1 cellular context compared by ENCODE assay signal in the genomic region with DNA sequence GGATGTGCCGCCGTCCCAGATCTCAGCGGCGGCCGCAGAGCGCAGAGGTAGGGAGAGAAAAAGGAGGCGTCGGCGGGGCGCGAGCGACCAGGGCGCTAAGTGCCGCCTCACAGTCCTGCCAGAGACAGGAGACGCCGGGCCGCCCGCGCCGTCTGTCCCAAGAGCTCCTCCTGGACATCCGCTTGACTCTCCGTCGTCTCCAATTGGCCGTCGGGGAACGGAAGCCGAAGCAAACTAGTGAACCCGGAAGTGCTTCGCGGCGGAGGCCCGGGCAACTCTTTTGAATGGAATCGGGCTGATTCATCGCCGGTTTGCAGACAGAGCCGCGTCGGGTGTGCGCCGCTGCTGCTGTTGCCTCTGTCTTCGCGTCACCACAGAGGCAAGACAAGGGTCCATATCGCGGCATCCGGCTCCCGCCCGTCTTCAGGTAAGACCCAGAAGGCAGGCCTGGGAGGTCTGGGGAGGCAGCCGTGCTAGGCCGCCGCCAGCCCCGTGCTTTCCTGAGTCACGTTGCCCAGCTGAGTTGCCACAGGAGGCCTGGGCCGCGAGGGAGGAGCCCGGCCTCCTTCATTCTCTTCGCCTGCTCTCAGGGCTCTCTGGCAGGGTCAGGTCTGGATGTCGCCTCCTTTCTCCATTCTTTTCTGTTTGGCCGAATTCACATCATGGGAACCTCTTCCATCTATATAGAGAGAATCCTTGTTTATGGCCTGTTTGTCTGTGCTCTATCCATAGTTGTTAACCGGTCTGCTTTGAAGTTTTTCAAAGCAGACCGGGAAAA.
A peak's percentile ranks its signal among the peaks of the same experiment; 100 is the strongest.
TF ChIP-seq lines count a peak whose summit lies in the region.

Gene PSMD14, plus strand, starts transcription at position 248 of the 778 bp plus-strand sequence. CDS start 10,401 bp downstream, outside the sequence.

TF ChIP-seq in HepG2, 621 proteins besides CTCF, POLR2A, EP300 and RAD21 (continued from another document and continues in another):
- TF ChIP-seq CENPBD1 (CRISPR knock-in tag; IDR thresholded peaks at IDR 0.05; ENCODE audit: borderline replicate concordance, low read depth): no peak
- TF ChIP-seq MIER3 (CRISPR knock-in tag; IDR thresholded peaks at IDR 0.05; ENCODE audit: borderline replicate concordance): peak; percentile 76
- TF ChIP-seq CHD4 (IDR thresholded peaks at IDR 0.05; ENCODE audit: borderline replicate concordance, low read length): no peak
- TF ChIP-seq, protein P1, sequence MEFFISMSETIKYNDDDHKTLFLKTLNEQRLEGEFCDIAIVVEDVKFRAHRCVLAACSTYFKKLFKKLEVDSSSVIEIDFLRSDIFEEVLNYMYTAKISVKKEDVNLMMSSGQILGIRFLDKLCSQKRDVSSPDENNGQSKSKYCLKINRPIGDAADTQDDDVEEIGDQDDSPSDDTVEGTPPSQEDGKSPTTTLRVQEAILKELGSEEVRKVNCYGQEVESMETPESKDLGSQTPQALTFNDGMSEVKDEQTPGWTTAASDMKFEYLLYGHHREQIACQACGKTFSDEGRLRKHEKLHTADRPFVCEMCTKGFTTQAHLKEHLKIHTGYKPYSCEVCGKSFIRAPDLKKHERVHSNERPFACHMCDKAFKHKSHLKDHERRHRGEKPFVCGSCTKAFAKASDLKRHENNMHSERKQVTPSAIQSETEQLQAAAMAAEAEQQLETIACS (CRISPR knock-in tag; IDR thresholded peaks at IDR 0.05): 0 out of 2 replicates have a peak, but pooled peaks have one; percentile 20
- TF ChIP-seq ZNF24 (IDR thresholded peaks at IDR 0.05): no peak
- TF ChIP-seq SMAD3 (CRISPR knock-in tag; IDR thresholded peaks at IDR 0.05): peak; percentile 96
- peak; percentile 83 for TF ChIP-seq ZNF776 (CRISPR knock-in tag; IDR thresholded peaks at IDR 0.05)
- peak; percentile 96 for TF ChIP-seq ZNF574 (CRISPR knock-in tag; IDR thresholded peaks at IDR 0.05)
- peak; percentile 38; the same call in 1 of the 2 replicates for TF ChIP-seq CREM (IDR thresholded peaks at IDR 0.05)
- no peak for TF ChIP-seq CREM (CRISPR knock-in tag; IDR thresholded peaks at IDR 0.05)
- TF ChIP-seq ZNF205 (CRISPR knock-in tag; IDR thresholded peaks at IDR 0.05): peak; percentile 79; the same call in 1 of the 2 replicates
- TF ChIP-seq, protein P2, sequence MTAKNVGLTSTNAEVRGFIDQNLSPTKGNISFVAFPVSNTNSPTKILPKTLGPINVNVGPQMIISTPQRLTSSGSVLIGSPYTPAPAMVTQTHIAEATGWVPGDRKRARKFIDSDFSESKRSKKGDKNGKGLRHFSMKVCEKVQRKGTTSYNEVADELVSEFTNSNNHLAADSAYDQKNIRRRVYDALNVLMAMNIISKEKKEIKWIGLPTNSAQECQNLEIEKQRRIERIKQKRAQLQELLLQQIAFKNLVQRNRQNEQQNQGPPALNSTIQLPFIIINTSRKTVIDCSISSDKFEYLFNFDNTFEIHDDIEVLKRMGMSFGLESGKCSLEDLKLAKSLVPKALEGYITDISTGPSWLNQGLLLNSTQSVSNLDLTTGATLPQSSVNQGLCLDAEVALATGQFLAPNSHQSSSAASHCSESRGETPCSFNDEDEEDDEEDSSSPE (CRISPR knock-in tag; IDR thresholded peaks at IDR 0.05): peak; percentile 84
- TF ChIP-seq ZSCAN12 (CRISPR knock-in tag; IDR thresholded peaks at IDR 0.05): no peak; the same call in 1 of the 2 replicates
- TF ChIP-seq, protein P3, sequence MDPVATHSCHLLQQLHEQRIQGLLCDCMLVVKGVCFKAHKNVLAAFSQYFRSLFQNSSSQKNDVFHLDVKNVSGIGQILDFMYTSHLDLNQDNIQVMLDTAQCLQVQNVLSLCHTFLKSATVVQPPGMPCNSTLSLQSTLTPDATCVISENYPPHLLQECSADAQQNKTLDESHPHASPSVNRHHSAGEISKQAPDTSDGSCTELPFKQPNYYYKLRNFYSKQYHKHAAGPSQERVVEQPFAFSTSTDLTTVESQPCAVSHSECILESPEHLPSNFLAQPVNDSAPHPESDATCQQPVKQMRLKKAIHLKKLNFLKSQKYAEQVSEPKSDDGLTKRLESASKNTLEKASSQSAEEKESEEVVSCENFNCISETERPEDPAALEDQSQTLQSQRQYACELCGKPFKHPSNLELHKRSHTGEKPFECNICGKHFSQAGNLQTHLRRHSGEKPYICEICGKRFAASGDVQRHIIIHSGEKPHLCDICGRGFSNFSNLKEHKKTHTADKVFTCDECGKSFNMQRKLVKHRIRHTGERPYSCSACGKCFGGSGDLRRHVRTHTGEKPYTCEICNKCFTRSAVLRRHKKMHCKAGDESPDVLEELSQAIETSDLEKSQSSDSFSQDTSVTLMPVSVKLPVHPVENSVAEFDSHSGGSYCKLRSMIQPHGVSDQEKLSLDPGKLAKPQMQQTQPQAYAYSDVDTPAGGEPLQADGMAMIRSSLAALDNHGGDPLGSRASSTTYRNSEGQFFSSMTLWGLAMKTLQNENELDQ (CRISPR knock-in tag; IDR thresholded peaks at IDR 0.05; ENCODE audit: borderline replicate concordance): 0 out of 2 replicates have a peak, but pooled peaks have one; percentile 35
- 0 out of 2 replicates have a peak, but pooled peaks have one; percentile 45 for TF ChIP-seq HHEX (CRISPR knock-in tag; IDR thresholded peaks at IDR 0.05)
- TF ChIP-seq XRCC5 (optimal IDR thresholded peaks at IDR 0.05; ENCODE audit: low read length): peak; percentile 81
- peak; percentile 95 for TF ChIP-seq ZNF292 (CRISPR knock-in tag; IDR thresholded peaks at IDR 0.05; ENCODE audit: borderline replicate concordance, low read depth)
- peak; percentile 90; the same call in 1 of the 2 replicates for TF ChIP-seq ZNF468 (CRISPR knock-in tag; IDR thresholded peaks at IDR 0.05)
- TF ChIP-seq FOXO1 (CRISPR knock-in tag; IDR thresholded peaks at IDR 0.05): no peak
- TF ChIP-seq, protein P4, sequence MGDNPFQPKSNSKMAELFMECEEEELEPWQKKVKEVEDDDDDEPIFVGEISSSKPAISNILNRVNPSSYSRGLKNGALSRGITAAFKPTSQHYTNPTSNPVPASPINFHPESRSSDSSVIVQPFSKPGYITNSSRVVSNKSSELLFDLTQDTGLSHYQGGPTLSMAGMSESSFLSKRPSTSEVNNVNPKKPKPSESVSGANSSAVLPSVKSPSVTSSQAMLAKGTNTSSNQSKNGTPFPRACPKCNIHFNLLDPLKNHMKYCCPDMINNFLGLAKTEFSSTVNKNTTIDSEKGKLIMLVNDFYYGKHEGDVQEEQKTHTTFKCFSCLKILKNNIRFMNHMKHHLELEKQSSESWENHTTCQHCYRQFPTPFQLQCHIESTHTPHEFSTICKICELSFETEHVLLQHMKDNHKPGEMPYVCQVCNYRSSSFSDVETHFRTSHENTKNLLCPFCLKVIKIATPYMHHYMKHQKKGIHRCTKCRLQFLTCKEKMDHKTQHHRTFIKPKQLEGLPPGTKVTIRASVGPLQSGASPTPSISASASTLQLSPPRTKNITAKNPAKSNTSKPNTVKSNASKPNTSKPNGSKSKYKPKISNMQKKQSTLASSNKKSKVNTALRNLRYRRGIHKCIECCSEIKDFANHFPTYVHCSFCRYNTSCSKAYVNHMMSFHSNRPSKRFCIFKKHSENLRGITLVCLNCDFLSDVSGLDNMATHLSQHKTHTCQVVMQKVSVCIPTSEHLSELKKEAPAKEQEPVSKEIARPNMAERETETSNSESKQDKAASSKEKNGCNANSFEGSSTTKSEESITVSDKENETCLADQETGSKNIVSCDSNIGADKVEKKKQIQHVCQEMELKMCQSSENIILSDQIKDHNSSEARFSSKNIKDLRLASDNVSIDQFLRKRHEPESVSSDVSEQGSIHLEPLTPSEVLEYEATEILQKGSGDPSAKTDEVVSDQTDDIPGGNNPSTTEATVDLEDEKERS (CRISPR knock-in tag; IDR thresholded peaks at IDR 0.05): peak; percentile 97
- no peak; the same call in 1 of the 2 replicates for TF ChIP-seq ZNF383 (CRISPR knock-in tag; IDR thresholded peaks at IDR 0.05; ENCODE audit: borderline replicate concordance)
- no peak for TF ChIP-seq GTF2F1 (IDR thresholded peaks at IDR 0.05; ENCODE audit: low read length)
- no peak for TF ChIP-seq NPAS2 (CRISPR knock-in tag; IDR thresholded peaks at IDR 0.05; ENCODE audit: borderline replicate concordance)
- TF ChIP-seq ZSCAN29 (CRISPR knock-in tag; conservative IDR thresholded peaks at IDR 0.05): peak; percentile 92
- TF ChIP-seq ZNF3 (CRISPR knock-in tag; IDR thresholded peaks at IDR 0.05): peak; percentile 69; the same call in 1 of the 2 replicates
- peak; percentile 26; the same call in 1 of the 2 replicates for TF ChIP-seq ESRRA (CRISPR knock-in tag; IDR thresholded peaks at IDR 0.05; ENCODE audit: low read depth)
- TF ChIP-seq ZNF672 (CRISPR knock-in tag; IDR thresholded peaks at IDR 0.05): no peak
- no peak; the same call in 1 of the 2 replicates for TF ChIP-seq ZNF800 (CRISPR knock-in tag; IDR thresholded peaks at IDR 0.05)
- peak; percentile 42 for TF ChIP-seq KDM4B (CRISPR knock-in tag; IDR thresholded peaks at IDR 0.05)
- peak; percentile 100 for TF ChIP-seq KMT2A (CRISPR knock-in tag; IDR thresholded peaks at IDR 0.05)
- TF ChIP-seq ZNF558 (CRISPR knock-in tag; IDR thresholded peaks at IDR 0.05; ENCODE audit: borderline replicate concordance): no peak; the same call in 1 of the 2 replicates
- TF ChIP-seq BORCS8-MEF2B (CRISPR knock-in tag; IDR thresholded peaks at IDR 0.05): peak; percentile 97
- TF ChIP-seq ZNF850 (CRISPR knock-in tag; conservative IDR thresholded peaks at IDR 0.05): no peak
- TF ChIP-seq, protein P5, sequence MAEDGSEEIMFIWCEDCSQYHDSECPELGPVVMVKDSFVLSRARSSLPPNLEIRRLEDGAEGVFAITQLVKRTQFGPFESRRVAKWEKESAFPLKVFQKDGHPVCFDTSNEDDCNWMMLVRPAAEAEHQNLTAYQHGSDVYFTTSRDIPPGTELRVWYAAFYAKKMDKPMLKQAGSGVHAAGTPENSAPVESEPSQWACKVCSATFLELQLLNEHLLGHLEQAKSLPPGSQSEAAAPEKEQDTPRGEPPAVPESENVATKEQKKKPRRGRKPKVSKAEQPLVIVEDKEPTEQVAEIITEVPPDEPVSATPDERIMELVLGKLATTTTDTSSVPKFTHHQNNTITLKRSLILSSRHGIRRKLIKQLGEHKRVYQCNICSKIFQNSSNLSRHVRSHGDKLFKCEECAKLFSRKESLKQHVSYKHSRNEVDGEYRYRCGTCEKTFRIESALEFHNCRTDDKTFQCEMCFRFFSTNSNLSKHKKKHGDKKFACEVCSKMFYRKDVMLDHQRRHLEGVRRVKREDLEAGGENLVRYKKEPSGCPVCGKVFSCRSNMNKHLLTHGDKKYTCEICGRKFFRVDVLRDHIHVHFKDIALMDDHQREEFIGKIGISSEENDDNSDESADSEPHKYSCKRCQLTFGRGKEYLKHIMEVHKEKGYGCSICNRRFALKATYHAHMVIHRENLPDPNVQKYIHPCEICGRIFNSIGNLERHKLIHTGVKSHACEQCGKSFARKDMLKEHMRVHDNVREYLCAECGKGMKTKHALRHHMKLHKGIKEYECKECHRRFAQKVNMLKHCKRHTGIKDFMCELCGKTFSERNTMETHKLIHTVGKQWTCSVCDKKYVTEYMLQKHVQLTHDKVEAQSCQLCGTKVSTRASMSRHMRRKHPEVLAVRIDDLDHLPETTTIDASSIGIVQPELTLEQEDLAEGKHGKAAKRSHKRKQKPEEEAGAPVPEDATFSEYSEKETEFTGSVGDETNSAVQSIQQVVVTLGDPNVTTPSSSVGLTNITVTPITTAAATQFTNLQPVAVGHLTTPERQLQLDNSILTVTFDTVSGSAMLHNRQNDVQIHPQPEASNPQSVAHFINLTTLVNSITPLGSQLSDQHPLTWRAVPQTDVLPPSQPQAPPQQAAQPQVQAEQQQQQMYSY (CRISPR knock-in tag; IDR thresholded peaks at IDR 0.05): peak; percentile 65; the same call in 1 of the 2 replicates
- peak; percentile 62; the same call in 1 of the 2 replicates for TF ChIP-seq FOSL1 (CRISPR knock-in tag; IDR thresholded peaks at IDR 0.05; ENCODE audit: borderline replicate concordance)
- TF ChIP-seq ZBTB44 (CRISPR knock-in tag; IDR thresholded peaks at IDR 0.05): no peak
- peak; percentile 98 for TF ChIP-seq REPIN1 (CRISPR knock-in tag; IDR thresholded peaks at IDR 0.05; ENCODE audit: borderline replicate concordance, low read depth)
